12 cellular contexts compared by ENCODE assay signal in genomic region chr16:85641776-85642176, GRCh38. TPM values are rescaled to one million over a fixed set of nuclear protein-coding genes. Genes with fewer than 3 reads are reported as not detected.
DNase-seq lines count a peak whose midpoint lies in the region; ATAC-seq, FAIRE-seq and TF ChIP-seq lines count a peak whose summit lies in the region.
"Had no signal": no experiment of that assay in that cellular context is flagged by ENCODE, and none has a peak within 500 bp of the region (broad histone marks: within the 10 kb centered on the region; RNA-seq: fewer than 3 reads in every experiment).

No MANE protein-coding gene starts in this region.

- peaks cover 37 to 48% of the 10 kb centered on the region in 2 donors for H3K4me1 ChIP-seq in adrenal gland (replicated peaks in 1 of 2)
- peaks cover 3% of the 10 kb centered on the region for H3K4me1 ChIP-seq in right cardiac atrium (ENCODE audit: control insufficient read depth, insufficient read depth, low read length)
- peaks cover 29 to 41% of the 10 kb centered on the region in 2 donors for H3K4me1 ChIP-seq in gastrocnemius medialis

- WGBS in adrenal gland, 4 donors = 42 to 54% (median 47%) methylated on average over 4 to 12 of the region's 12 CpGs
- 68% methylated on average over 12 of the region's 12 CpGs for WGBS in right cardiac atrium

- H3K27me3 ChIP-seq in adrenal gland (no peaks in the 10 kb centered on the region), right cardiac atrium (ENCODE audit: control insufficient read depth, insufficient read depth) (no peaks in the 10 kb centered on the region), gastrocnemius medialis (no peaks in the 10 kb centered on the region)
- H3K27me3 ChIP-seq: esophagus muscularis mucosa, tibial artery had no signal

- H3K4me3 ChIP-seq in adrenal gland (no peak overlapping the region), right cardiac atrium (ENCODE audit: low read length) (no peak overlapping the region), gastrocnemius medialis (peak overlapping the region in 3 of 4 donors; percentile 2 to 35 (median 17))
- H3K4me3 ChIP-seq: esophagus muscularis mucosa, tibial artery had no signal

- TF ChIP-seq CTCF in adrenal gland (IDR thresholded peaks at IDR 0.05) (peak in 1 of 6 experiments; percentile 11), gastrocnemius medialis (IDR thresholded peaks at IDR 0.05 in 4 of 5, conservative IDR thresholded peaks at IDR 0.05 in 1 of 5) (no peak)

- in situ Hi-C loops in gastrocnemius medialis (cut with MboI; ENCODE audit: low sequenced_read_pairs in 4 of 4) = no loop called here

- FAIRE-seq in GM12891 (lab: Jason Lieb, UNC) = no peak

- H3K36me3 ChIP-seq in adrenal gland (replicated peaks in 1 of 2) (no peaks in the 10 kb centered on the region), gastrocnemius medialis (no peaks in the 10 kb centered on the region)

- ATAC-seq in right cardiac atrium = peak; percentile 14 to 29
- ATAC-seq in gastrocnemius medialis = peak; percentile 78 to 79

- H3K27ac ChIP-seq in adrenal gland (peak overlapping the region; percentile 33 to 93 (median 68)), right cardiac atrium (ENCODE audit: low read length) (no peak overlapping the region), gastrocnemius medialis (peak overlapping the region; percentile 79 to 88 (median 82))
- H3K27ac ChIP-seq: esophagus muscularis mucosa, tibial artery had no signal

- no peaks in the 10 kb centered on the region for H3K9me3 ChIP-seq in adrenal gland (replicated peaks in 1 of 3)
- no peaks in the 10 kb centered on the region for H3K9me3 ChIP-seq in right cardiac atrium (ENCODE audit: control insufficient read depth, low read length)
- H3K9me3 ChIP-seq in gastrocnemius medialis = no peaks in the 10 kb centered on the region
- H3K9me3 ChIP-seq: Caco-2, esophagus muscularis mucosa, tibial artery had no signal

- intact Hi-C loops in adrenal gland (cut with DNase I) = no loop called here
- intact Hi-C loops in right cardiac atrium (cut with DNase I) = no loop called here
- intact Hi-C loops in gastrocnemius medialis (cut with DNase I; ENCODE audit: low total_unique reads) = no loop called here

- TF ChIP-seq POLR2A in adrenal gland (IDR thresholded peaks at IDR 0.05) = peak in 1 of 2 donors; percentile 34
- peak; percentile 32 to 38 for TF ChIP-seq POLR2A in gastrocnemius medialis (IDR thresholded peaks at IDR 0.05)
- no peak for TF ChIP-seq POLR2A in GM12891 (IDR thresholded peaks at IDR 0.05; ENCODE audit: low read depth, low read length)

- DNase-seq in GM04503 (ENCODE audit: low read depth) (peak; percentile 11), adrenal gland (peak; percentile 81 to 95 (median 92)), right cardiac atrium (peak in 2 of 3 donors; percentile 65 to 71), gastrocnemius medialis (peak; percentile 82 to 97), NCI-H1436 (lab: John Stamatoyannopoulos, UW) (no peak), GM12891 (ENCODE audit: insufficient read length, low spot score) (no peak)
- no peak for DNase-seq in activated CD8-positive, alpha-beta memory T cell treated with anti-CD3 and anti-CD28 coated beads for 24 hours
- DNase-seq in stimulated activated CD4-positive, alpha-beta T cell treated with anti-CD3 and anti-CD28 coated beads, Interleukin-2, amount 100 ng/mL, for 48 hours = no peak
- DNase-seq: Caco-2, NCI-H2029 treated with DMSO at 0.1 percent for 48 hours had no signal

TF ChIP-seq in GM12891, 5 proteins besides CTCF, POLR2A, EP300 and RAD21:
- TF ChIP-seq SPI1 (IDR thresholded peaks at IDR 0.05; ENCODE audit: low read depth, low read length) = no peak
- no peak for TF ChIP-seq PAX5 (IDR thresholded peaks at IDR 0.05; ENCODE audit: insufficient read depth, low read length, severe bottlenecking)
- TF ChIP-seq POU2F2 (IDR thresholded peaks at IDR 0.05; ENCODE audit: low read depth, low read length) = no peak
- TF ChIP-seq TAF1 (IDR thresholded peaks at IDR 0.05; ENCODE audit: low read depth, low read length) = no peak
- TF ChIP-seq POLR2AphosphoS5 (IDR thresholded peaks at IDR 0.05; ENCODE audit: low read depth, low read length) = no peak

RNA-seq across cellular contexts. Expression of gene GSE1, which starts 28.7 kb away (rescaled TPM):
- total RNA-seq in adrenal gland (10 to 100 TPM; 57.1 to 99.9 (median 68.2) TPM), right cardiac atrium (10 to 100 TPM; 70.8 to 99.8 (median 92.5) TPM), gastrocnemius medialis (10 to 100 TPM; 45.1 to 89.3 (median 71.3) TPM)
- polyA plus RNA-seq in adrenal gland (10 to 100 TPM; 24.4 to 75.9 (median 25.8) TPM), right cardiac atrium (40.3 TPM)
- 18.7 TPM for polyA plus RNA-seq in GM12891 (2012; ENCODE audit: low read depth, missing spikeins)

RNA-seq across cellular contexts. Expression of gene GINS2, which starts 47.0 kb away (rescaled TPM):
- total RNA-seq in adrenal gland (1 to 10 TPM in 6 of 8 donors, under 1 TPM in 2; 0.06 to 2.6 (median 1.7) TPM), right cardiac atrium (1 to 10 TPM in 1 of 4 donors, under 1 TPM in 3; 0.33 to 1.1 (median 0.40) TPM), gastrocnemius medialis (1 to 10 TPM in 2 of 4 donors, under 1 TPM in 1, not detected in 1; 0.33 to 1.6 (median 1.6) TPM)
- polyA plus RNA-seq in adrenal gland (1 to 10 TPM in 1 of 3 donors, under 1 TPM in 2; 0.72 to 1.2 (median 0.88) TPM), right cardiac atrium (0.23 TPM)
- 21.0 TPM for polyA plus RNA-seq in GM12891 (2012; ENCODE audit: low read depth, missing spikeins)

Comparison
In these comparisons a context has a peak if more than half of its experiments do, and no peak if none do; other contexts are left out.
1. DNase-seq: peak in GM04503 (single experiment), adrenal gland (7 of 7), right cardiac atrium (2 of 3) and gastrocnemius medialis (2 of 2); none in activated CD8-positive, alpha-beta memory T cell treated with anti-CD3 and anti-CD28 coated beads for 24 hours (single experiment), stimulated activated CD4-positive, alpha-beta T cell treated with anti-CD3 and anti-CD28 coated beads, Interleukin-2, amount 100 ng/mL, for 48 hours (0 of 2), NCI-H1436 (single experiment) and GM12891 (single experiment).
2. H3K4me3 ChIP-seq: peak in gastrocnemius medialis (3 of 4); none in adrenal gland (0 of 4) and right cardiac atrium (single experiment).